ENCODE assay signal across 40 cellular contexts in genomic region chr10:48411510-48411909, GRCh38.
"Had no signal": no experiment of that assay in that cellular context is flagged by ENCODE, and none has a peak within 500 bp of the region (broad histone marks: within the 10 kb centered on the region; RNA-seq: fewer than 3 reads in every experiment).

No MANE protein-coding gene starts in this region.

- FAIRE-seq: TTC549 had no signal

- H3K27ac Mint-ChIP-seq: activated CD4-positive, alpha-beta memory T cell treated with anti-CD3 and anti-CD28 coated beads, Interleukin-2, amount 10 ng/mL, durations not matched to agents 7 days and 5 days; activated CD4-positive, alpha-beta T cell treated with anti-CD3 and anti-CD28 coated beads for 36 hours; activated CD4-positive, alpha-beta T cell treated with anti-CD3 and anti-CD28 coated beads, Interleukin-2, amount 10 ng/mL, durations not matched to agents 7 days and 5 days; activated CD8-positive, alpha-beta memory T cell treated with anti-CD3 and anti-CD28 coated beads, Interleukin-2, amount 10 ng/mL, durations not matched to agents 7 days and 5 days; activated CD8-positive, alpha-beta T cell treated with anti-CD3 and anti-CD28 coated beads, Interleukin-2, amount 10 ng/mL, durations not matched to agents 7 days and 5 days; activated naive CD4-positive, alpha-beta T cell treated with anti-CD3 and anti-CD28 coated beads, Interleukin-2, amount 10 ng/mL, durations not matched to agents 7 days and 5 days; activated naive CD4-positive, alpha-beta T cell treated with anti-CD3 and anti-CD28 coated beads, Interleukin-2, amount 50 U/mL, for 24 hours; activated naive CD8-positive, alpha-beta T cell; activated naive CD8-positive, alpha-beta T cell treated with anti-CD3 and anti-CD28 coated beads, Interleukin-2, amount 10 ng/mL, durations not matched to agents 7 days and 5 days; activated naive CD8-positive, alpha-beta T cell treated with anti-CD3 and anti-CD28 coated beads, Interleukin-2, amount 50 U/mL, for 24 hours; activated T-cell treated with anti-CD3 and anti-CD28 coated beads, Interleukin-2, amount 50 U/mL, for 24 hours; activated T-helper 2 cell treated with anti-CD3 and anti-CD28 coated beads, Interferon-gamma antibody, Interleukin-2, Interleukin-4, amounts not matched to agents 10 μg/mL and 5 μg/mL and 100 μg/mL, durations not matched to agents 14 hours and 24 hours and 36 hours; T-helper 1 cell treated with Interleukin-12 subunit alpha and Interleukin-12 subunit beta and Interleukin-4 antibody, amounts not matched to agents 30 μg/mL and 1 μg/mL, for 36 hours; T-helper 2 cell treated with Interferon-gamma antibody and Interleukin-4, amounts not matched to agents 5 μg/mL and 100 μg/mL, for 36 hours; WTC11 had no signal

- H3K4me3 Mint-ChIP-seq: activated CD4-positive, alpha-beta memory T cell treated with anti-CD3 and anti-CD28 coated beads, Interleukin-2, amount 10 ng/mL, durations not matched to agents 7 days and 5 days; activated CD4-positive, alpha-beta T cell treated with anti-CD3 and anti-CD28 coated beads for 36 hours; activated CD4-positive, alpha-beta T cell treated with anti-CD3 and anti-CD28 coated beads, Interleukin-2, amount 10 ng/mL, durations not matched to agents 7 days and 5 days; activated CD8-positive, alpha-beta memory T cell treated with anti-CD3 and anti-CD28 coated beads, Interleukin-2, amount 10 ng/mL, durations not matched to agents 7 days and 5 days; activated CD8-positive, alpha-beta T cell treated with anti-CD3 and anti-CD28 coated beads, Interleukin-2, amount 10 ng/mL, durations not matched to agents 7 days and 5 days; activated naive CD4-positive, alpha-beta T cell treated with anti-CD3 and anti-CD28 coated beads, Interleukin-2, amount 10 ng/mL, durations not matched to agents 7 days and 5 days; activated naive CD4-positive, alpha-beta T cell treated with anti-CD3 and anti-CD28 coated beads, Interleukin-2, amount 50 U/mL, for 24 hours; activated naive CD8-positive, alpha-beta T cell; activated naive CD8-positive, alpha-beta T cell treated with anti-CD3 and anti-CD28 coated beads, Interleukin-2, amount 10 ng/mL, durations not matched to agents 7 days and 5 days; activated naive CD8-positive, alpha-beta T cell treated with anti-CD3 and anti-CD28 coated beads, Interleukin-2, amount 50 U/mL, for 24 hours; activated T-cell treated with anti-CD3 and anti-CD28 coated beads, Interleukin-2, amount 50 U/mL, for 24 hours; T-helper 1 cell treated with Interleukin-12 subunit alpha and Interleukin-12 subunit beta and Interleukin-4 antibody, amounts not matched to agents 30 μg/mL and 1 μg/mL, for 36 hours; T-helper 2 cell treated with Interferon-gamma antibody and Interleukin-4, amounts not matched to agents 5 μg/mL and 100 μg/mL, for 36 hours; WTC11 had no signal

- DNase-seq: activated CD4-positive, alpha-beta memory T cell treated with anti-CD3 and anti-CD28 coated beads, Interleukin-2, amount 10 ng/mL, durations not matched to agents 7 days and 5 days; activated CD4-positive, alpha-beta T cell treated with anti-CD3 and anti-CD28 coated beads for 1 hour; activated CD4-positive, alpha-beta T cell treated with anti-CD3 and anti-CD28 coated beads for 36 hours; activated CD4-positive, alpha-beta T cell treated with anti-CD3 and anti-CD28 coated beads for 48 hours; activated CD4-positive, alpha-beta T cell treated with anti-CD3 and anti-CD28 coated beads, Interleukin-2, amount 10 ng/mL, durations not matched to agents 7 days and 5 days; activated CD4-positive, alpha-beta T cell treated with anti-CD3 and anti-CD28 coated beads, Interleukin-2, amount 50 U/mL, for 48 hours; activated CD4-positive, CD25-positive, alpha-beta regulatory T cell; activated CD8-positive, alpha-beta memory T cell treated with anti-CD3 and anti-CD28 coated beads for 24 hours; activated CD8-positive, alpha-beta memory T cell treated with anti-CD3 and anti-CD28 coated beads, Interleukin-2, amount 10 ng/mL, durations not matched to agents 7 days and 5 days; activated CD8-positive, alpha-beta memory T cell treated with anti-CD3 and anti-CD28 coated beads, Interleukin-2, amount 50 U/mL, for 48 hours; activated CD8-positive, alpha-beta T cell treated with anti-CD3 and anti-CD28 coated beads, Interleukin-2, amount 10 ng/mL, durations not matched to agents 7 days and 5 days; activated effector memory CD4-positive, alpha-beta T cell treated with Interleukin-2 at 50 U/mL for 16 hours; activated gamma-delta T cell; activated naive CD4-positive, alpha-beta T cell treated with anti-CD3 and anti-CD28 coated beads, Interleukin-2, amount 10 ng/mL, durations not matched to agents 7 days and 5 days; activated naive CD4-positive, alpha-beta T cell treated with Interleukin-2 at 50 U/mL for 16 hours; activated naive CD8-positive, alpha-beta T cell treated with anti-CD3 and anti-CD28 coated beads, Interleukin-2, amount 10 ng/mL, durations not matched to agents 7 days and 5 days; activated naive CD8-positive, alpha-beta T cell treated with anti-CD3 and anti-CD28 coated beads, Interleukin-2, amount 50 U/mL, for 24 hours; activated T-cell treated with anti-CD3 and anti-CD28 coated beads, Interleukin-2, amount 50 U/mL, for 24 hours; activated T-cell treated with anti-CD3 and anti-CD28 coated beads, Interleukin-2, amount 50 U/mL, for 48 hours; amygdala; anterior cingulate cortex; body of pancreas; brain microvascular endothelial cell; central memory CD4-positive, alpha-beta T cell; cerebellar nuclear complex; SW 1271; T-helper 1 cell; T-helper 2 cell; T-helper 9 cell; WERI-Rb-1 had no signal

- H3K4me3 ChIP-seq: ascending aorta, body of pancreas, breast epithelium had no signal

- ATAC-seq: activated CD4-positive, alpha-beta T cell treated with anti-CD3 and anti-CD28 coated beads for 36 hours; activated CD4-positive, CD25-positive, alpha-beta regulatory T cell treated with anti-CD3 and anti-CD28 coated beads, Interleukin-2, amount 50 U/mL, for 24 hours; activated CD8-positive, alpha-beta memory T cell treated with anti-CD3 and anti-CD28 coated beads, Interleukin-2, amount 10 ng/mL, durations not matched to agents 7 days and 5 days; activated CD8-positive, alpha-beta T cell treated with anti-CD3 and anti-CD28 coated beads, Interleukin-2, amount 10 ng/mL, durations not matched to agents 7 days and 5 days; activated naive CD8-positive, alpha-beta T cell treated with anti-CD3 and anti-CD28 coated beads, Interleukin-2, amount 50 U/mL, for 24 hours; body of pancreas; WTC11 had no signal

- H3K36me3 ChIP-seq: breast epithelium had no signal

- H3K4me1 ChIP-seq: ascending aorta, body of pancreas, breast epithelium had no signal

- H3K27me3 ChIP-seq: ascending aorta, body of pancreas, brain microvascular endothelial cell, breast epithelium had no signal

- H3K27ac ChIP-seq: ascending aorta, body of pancreas, brain microvascular endothelial cell, breast epithelium, WERI-Rb-1 had no signal

- H3K4me1 Mint-ChIP-seq: activated CD4-positive, alpha-beta memory T cell treated with anti-CD3 and anti-CD28 coated beads, Interleukin-2, amount 10 ng/mL, durations not matched to agents 7 days and 5 days; activated CD4-positive, alpha-beta T cell treated with anti-CD3 and anti-CD28 coated beads for 36 hours; activated CD4-positive, alpha-beta T cell treated with anti-CD3 and anti-CD28 coated beads, Interleukin-2, amount 10 ng/mL, durations not matched to agents 7 days and 5 days; activated CD8-positive, alpha-beta memory T cell treated with anti-CD3 and anti-CD28 coated beads, Interleukin-2, amount 10 ng/mL, durations not matched to agents 7 days and 5 days; activated naive CD4-positive, alpha-beta T cell treated with anti-CD3 and anti-CD28 coated beads, Interleukin-2, amount 10 ng/mL, durations not matched to agents 7 days and 5 days; activated naive CD4-positive, alpha-beta T cell treated with anti-CD3 and anti-CD28 coated beads, Interleukin-2, amount 50 U/mL, for 24 hours; activated naive CD8-positive, alpha-beta T cell treated with anti-CD3 and anti-CD28 coated beads, Interleukin-2, amount 10 ng/mL, durations not matched to agents 7 days and 5 days; activated naive CD8-positive, alpha-beta T cell treated with anti-CD3 and anti-CD28 coated beads, Interleukin-2, amount 50 U/mL, for 24 hours; WTC11 had no signal

- H3K27me3 Mint-ChIP-seq: activated CD4-positive, alpha-beta memory T cell treated with anti-CD3 and anti-CD28 coated beads, Interleukin-2, amount 10 ng/mL, durations not matched to agents 7 days and 5 days; activated CD4-positive, alpha-beta T cell treated with anti-CD3 and anti-CD28 coated beads for 36 hours; activated CD4-positive, alpha-beta T cell treated with anti-CD3 and anti-CD28 coated beads, Interleukin-2, amount 10 ng/mL, durations not matched to agents 7 days and 5 days; activated CD8-positive, alpha-beta memory T cell treated with anti-CD3 and anti-CD28 coated beads, Interleukin-2, amount 10 ng/mL, durations not matched to agents 7 days and 5 days; activated naive CD4-positive, alpha-beta T cell treated with anti-CD3 and anti-CD28 coated beads, Interleukin-2, amount 10 ng/mL, durations not matched to agents 7 days and 5 days; activated naive CD4-positive, alpha-beta T cell treated with anti-CD3 and anti-CD28 coated beads, Interleukin-2, amount 50 U/mL, for 24 hours; activated naive CD8-positive, alpha-beta T cell; activated naive CD8-positive, alpha-beta T cell treated with anti-CD3 and anti-CD28 coated beads, Interleukin-2, amount 10 ng/mL, durations not matched to agents 7 days and 5 days; activated naive CD8-positive, alpha-beta T cell treated with anti-CD3 and anti-CD28 coated beads, Interleukin-2, amount 50 U/mL, for 24 hours; activated T-cell treated with anti-CD3 and anti-CD28 coated beads, Interleukin-2, amount 50 U/mL, for 24 hours had no signal
